21 cellular contexts compared by ENCODE assay signal in the genomic region with DNA sequence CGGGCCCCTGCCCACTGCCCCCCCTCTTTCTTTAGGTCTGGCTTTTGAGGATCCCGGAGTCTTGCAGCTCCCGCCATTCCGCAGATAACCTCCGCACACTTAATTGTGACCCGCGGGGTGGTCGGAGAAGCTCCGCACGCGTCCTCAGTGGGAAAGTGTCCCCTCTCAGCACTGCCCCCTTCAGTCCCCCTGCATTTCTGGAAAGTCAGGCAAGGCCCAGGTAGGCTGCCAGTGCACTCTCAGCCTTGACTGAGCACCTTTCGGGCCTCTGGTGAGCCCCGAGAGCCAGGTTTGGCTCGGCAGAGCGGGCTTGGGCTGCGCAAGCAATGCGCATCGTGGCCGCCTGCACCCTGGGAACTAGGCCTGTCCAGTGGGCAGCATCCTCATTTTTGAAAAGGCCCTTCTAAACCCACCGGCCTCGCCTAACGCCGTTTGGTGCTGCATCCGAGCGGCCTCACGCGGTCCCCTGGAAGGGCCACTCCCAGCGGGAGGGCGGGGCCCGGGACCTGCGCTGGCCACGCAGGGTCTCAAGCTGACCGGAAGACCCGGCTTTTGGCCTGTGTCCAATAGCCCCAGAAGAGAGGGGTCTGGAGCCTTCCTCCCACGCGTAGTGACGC. TPM values are rescaled to one million over a fixed set of nuclear protein-coding genes. Genes with fewer than 3 reads are reported as not detected.
A peak's percentile ranks its signal among the peaks of the same experiment; 100 is the strongest.
DNase-seq lines count a peak whose midpoint lies in the region; ATAC-seq, FAIRE-seq and TF ChIP-seq lines count a peak whose summit lies in the region.
"Had no signal": no experiment of that assay in that cellular context is flagged by ENCODE, and none has a peak within 500 bp of the region (broad histone marks: within the 10 kb centered on the region; RNA-seq: fewer than 3 reads in every experiment).

No MANE protein-coding gene starts in this region.

- H3K9me3 Mint-ChIP-seq in activated CD8-positive, alpha-beta memory T cell treated with anti-CD3 and anti-CD28 coated beads, Interleukin-2, amount 10 ng/mL, durations not matched to agents 7 days and 5 days (ENCODE audit: low read depth): no peaks in the 10 kb centered on the region

- no peak overlapping the region for H4K91ac ChIP-seq in neuronal stem cell (ENCODE audit: low read depth, low read length, poor library complexity)

- peak overlapping the region; percentile 71 for H3K23ac ChIP-seq in neuronal stem cell (ENCODE audit: low read depth, low read length, poor library complexity)

- no peak for TF ChIP-seq POLR2A in GM12892 (IDR thresholded peaks at IDR 0.05; ENCODE audit: low read depth, low read length)

- no peak overlapping the region for H3K14ac ChIP-seq in neuronal stem cell (ENCODE audit: low read length)

- peak overlapping the region; percentile 93 for H3K18ac ChIP-seq in neuronal stem cell (ENCODE audit: low read length)

- peak overlapping the region; percentile 13 for H2BK5ac ChIP-seq in neuronal stem cell (ENCODE audit: low read length)

- H3K36me3 Mint-ChIP-seq in activated CD8-positive, alpha-beta memory T cell treated with anti-CD3 and anti-CD28 coated beads, Interleukin-2, amount 10 ng/mL, durations not matched to agents 7 days and 5 days: peaks cover 7% of the 10 kb centered on the region

- CTCF ChIA-PET in activated CD8-positive, alpha-beta memory T cell treated with anti-CD3 and anti-CD28 coated beads, Interleukin-2, amount 10 ng/mL, durations not matched to agents 7 days and 5 days (lab: Charles Lee): no interaction called here

- no peak overlapping the region for H4K8ac ChIP-seq in neuronal stem cell (ENCODE audit: low read depth, low read length)

- H3K79me1 ChIP-seq in neuronal stem cell (ENCODE audit: low read depth, low read length): peaks cover 1% of the 10 kb centered on the region

- peak overlapping the region; percentile 98 for H2BK12ac ChIP-seq in neuronal stem cell (ENCODE audit: low read length)

- no peak overlapping the region for H3K27ac ChIP-seq in neuronal stem cell (replicated peaks; ENCODE audit: low read length)
- H3K27ac ChIP-seq: dorsolateral prefrontal cortex, PC-9, psoas muscle had no signal

- peak overlapping the region; percentile 91 for H2BK15ac ChIP-seq in neuronal stem cell (ENCODE audit: low read length)

- peak overlapping the region; percentile 41 for H3K27ac Mint-ChIP-seq in activated CD8-positive, alpha-beta memory T cell treated with anti-CD3 and anti-CD28 coated beads, Interleukin-2, amount 10 ng/mL, durations not matched to agents 7 days and 5 days
- H3K27ac Mint-ChIP-seq: stimulated activated naive CD8-positive, alpha-beta T cell treated with anti-CD3 and anti-CD28 coated beads, Interleukin-15, Interleukin-2, amounts not matched to agents 100 ng/mL and 50 ng/mL, for 24 hours had no signal

- H2BK120ac ChIP-seq in neuronal stem cell (ENCODE audit: low read depth, low read length): peak overlapping the region; percentile 31

- no peak for ATAC-seq in activated CD8-positive, alpha-beta memory T cell treated with anti-CD3 and anti-CD28 coated beads, Interleukin-2, amount 10 ng/mL, durations not matched to agents 7 days and 5 days
- ATAC-seq: left ventricle myocardium superior, psoas muscle had no signal

- no CpG with 5 or more reads among the region's 37 CpGs for WGBS in neuronal stem cell (ENCODE audit: extremely low coverage in 2 of 2, insufficient read length in 2 of 2, insufficient replicate concordance in 1 of 2), 2 donors

- no peak for DNase-seq in activated CD8-positive, alpha-beta memory T cell treated with anti-CD3 and anti-CD28 coated beads, Interleukin-2, amount 10 ng/mL, durations not matched to agents 7 days and 5 days
- DNase-seq in activated CD8-positive, alpha-beta memory T cell treated with anti-CD3 and anti-CD28 coated beads, Interleukin-2, amount 50 U/mL, for 4 hours: no peak
- DNase-seq in NT2/D1 (ENCODE audit: low read depth, low spot score) (no peak), neuronal stem cell (ENCODE audit: low spot score) (no peak), NCI-H1930 (lab: John Stamatoyannopoulos, UW) (no peak), GM12892 (ENCODE audit: insufficient read length) (no peak), NCI-H2107 treated with DMSO at 0.1 percent for 48 hours (lab: John Stamatoyannopoulos, UW; ENCODE audit: unreplicated experiment) (no peak)
- DNase-seq: ACHN; DMS53; dorsolateral prefrontal cortex; head of caudate nucleus; left ventricle myocardium superior; NCI-H1105; NCI-H2171; NCI-H774; PC-9; psoas muscle; stimulated activated CD4-positive, alpha-beta T cell treated with anti-CD3 and anti-CD28 coated beads, Interleukin-12 subunit alpha, Interleukin-12 subunit beta, amount 100 ng/mL, for 4 hours had no signal

- no peaks in the 10 kb centered on the region for H3K9me3 ChIP-seq in NT2/D1 (ENCODE audit: insufficient read depth, low read length)
- no peaks in the 10 kb centered on the region for H3K9me3 ChIP-seq in iPS-15b (ENCODE audit: control insufficient read depth, insufficient read depth, low read length)
- peaks cover 0 to 18% of the 10 kb centered on the region in 2 donors for H3K9me3 ChIP-seq in neuronal stem cell (replicated peaks in 1 of 2; ENCODE audit: control insufficient read depth in 2 of 2, insufficient read depth in 1 of 2, low read depth in 1 of 2, low read length in 2 of 2)
- H3K9me3 ChIP-seq: psoas muscle had no signal

- peak overlapping the region; percentile 38 for H2AFZ ChIP-seq in neuronal stem cell (ENCODE audit: low read length)
- H2AFZ ChIP-seq: PC-9 had no signal

- H3K4me1 Mint-ChIP-seq in activated CD8-positive, alpha-beta memory T cell treated with anti-CD3 and anti-CD28 coated beads, Interleukin-2, amount 10 ng/mL, durations not matched to agents 7 days and 5 days: peaks cover 11% of the 10 kb centered on the region

- no peaks in the 10 kb centered on the region for H3K36me3 ChIP-seq in NT2/D1 (ENCODE audit: insufficient read depth, insufficient read length, low read length)
- H3K36me3 ChIP-seq in iPS-15b (ENCODE audit: control insufficient read depth, insufficient read depth, low read length): no peaks in the 10 kb centered on the region
- no peaks in the 10 kb centered on the region for H3K36me3 ChIP-seq in neuronal stem cell (replicated peaks in 1 of 2; ENCODE audit: control insufficient read depth in 2 of 2, insufficient read depth in 2 of 2, low read length in 2 of 2)

- H3K27me3 ChIP-seq in NT2/D1 (ENCODE audit: insufficient read depth, insufficient read length) (peaks cover 94% of the 10 kb centered on the region), iPS-15b (ENCODE audit: control insufficient read depth, insufficient read depth, low read length) (peaks cover 87% of the 10 kb centered on the region), neuronal stem cell (ENCODE audit: control insufficient read depth in 3 of 3, insufficient read depth in 3 of 3, low read depth in 1 of 3, low read length in 3 of 3) (peaks cover 12 to 98% (median 47%) of the 10 kb centered on the region in 3 experiments)

- no peak overlapping the region for H3K4me3 Mint-ChIP-seq in activated CD8-positive, alpha-beta memory T cell treated with anti-CD3 and anti-CD28 coated beads, Interleukin-2, amount 10 ng/mL, durations not matched to agents 7 days and 5 days

- peaks cover 93% of the 10 kb centered on the region for H3K27me3 Mint-ChIP-seq in activated CD8-positive, alpha-beta memory T cell treated with anti-CD3 and anti-CD28 coated beads, Interleukin-2, amount 10 ng/mL, durations not matched to agents 7 days and 5 days

- peak overlapping the region; percentile 93 for H2AK5ac ChIP-seq in neuronal stem cell (ENCODE audit: low read depth, low read length)

- H3K4ac ChIP-seq in neuronal stem cell (ENCODE audit: low read length): no peak overlapping the region

- peak overlapping the region; percentile 57 for H3K4me2 ChIP-seq in neuronal stem cell (ENCODE audit: insufficient read depth, low read length, poor library complexity, severe bottlenecking)
- H3K4me2 ChIP-seq: PC-9 had no signal

- peaks cover 7% of the 10 kb centered on the region for H3K4me1 ChIP-seq in NT2/D1 (ENCODE audit: insufficient read depth, insufficient read length)
- H3K4me1 ChIP-seq in iPS-15b (ENCODE audit: control insufficient read depth, insufficient read depth, low read length): peaks cover 4% of the 10 kb centered on the region
- H3K4me1 ChIP-seq in neuronal stem cell (ENCODE audit: control insufficient read depth in 2 of 2, insufficient read depth in 1 of 2, low read depth in 1 of 2, low read length in 2 of 2): peaks cover 0 to 44% of the 10 kb centered on the region in 2 donors

- H3K4me3 ChIP-seq in NT2/D1 (ENCODE audit: insufficient read length, low read depth) (peak overlapping the region; percentile 25), iPS-15b (ENCODE audit: low read depth, low read length) (peak overlapping the region; percentile 59), neuronal stem cell (ENCODE audit: low read length in 2 of 2) (peak overlapping the region in 1 of 2 donors; percentile 1)
- H3K4me3 ChIP-seq: dorsolateral prefrontal cortex, PC-9, psoas muscle had no signal

- H3K9ac ChIP-seq in NT2/D1 (ENCODE audit: insufficient read length, low read depth): peak overlapping the region; percentile 57
- H3K9ac ChIP-seq in iPS-15b (ENCODE audit: low read depth, low read length): no peak overlapping the region
- H3K9ac ChIP-seq in neuronal stem cell (ENCODE audit: low read depth, low read length, poor library complexity): peak overlapping the region; percentile 60

- no peak for FAIRE-seq in GM12892 (lab: Jason Lieb, UNC)
- FAIRE-seq: TTC549 had no signal

RNA-seq across cellular contexts. Expression of gene DMRT3, which starts 6.7 kb away (rescaled TPM):
- not detected for total RNA-seq in activated CD8-positive, alpha-beta memory T cell treated with anti-CD3 and anti-CD28 coated beads, Interleukin-2, amount 10 ng/mL, durations not matched to agents 7 days and 5 days
- 0.91 TPM for polyA plus RNA-seq in neuronal stem cell (2013, experiment 1 of 2)
- 0.75 TPM for polyA plus RNA-seq in neuronal stem cell (2013, experiment 2 of 2)
- polyA plus RNA-seq in GM12892 (2012; ENCODE audit: missing spikeins): not detected
- total RNA-seq: left ventricle myocardium superior, PC-9 had no signal
